In the genomic region with DNA sequence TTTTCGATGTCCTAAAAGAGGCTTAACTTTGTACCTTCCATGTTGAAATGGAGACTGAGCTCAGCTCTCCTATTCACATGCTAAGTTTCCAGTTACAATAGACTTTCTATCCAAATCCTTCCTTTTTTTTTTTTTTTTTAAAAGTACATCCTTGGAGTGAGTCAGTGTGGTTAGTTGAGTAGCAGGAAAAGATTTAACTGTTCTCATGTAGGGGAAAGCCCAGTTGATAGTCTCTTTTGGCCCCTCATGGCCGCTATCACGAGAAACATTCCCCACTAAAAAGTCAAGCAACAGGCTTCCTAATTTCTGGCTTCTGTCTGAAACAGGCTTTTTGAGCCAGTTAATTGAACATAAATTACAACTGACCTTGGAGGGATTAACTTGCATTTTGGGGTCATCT, we compare ENCODE assay signal across 28 cellular contexts.
DNase-seq lines count a peak whose midpoint lies in the region; ATAC-seq, FAIRE-seq and TF ChIP-seq lines count a peak whose summit lies in the region.
"Had no signal": no experiment of that assay in that cellular context is flagged by ENCODE, and none has a peak within 500 bp of the region (broad histone marks: within the 10 kb centered on the region; RNA-seq: fewer than 3 reads in every experiment).

No MANE protein-coding gene starts in this region.

- H3K27ac Mint-ChIP-seq in natural killer cell treated with Interleukin-12 subunit alpha and Interleukin-12 subunit beta and Interleukin-15 and Interleukin-18, amount 100 ng/mL, for 72 hours = no peak overlapping the region
- H3K27ac Mint-ChIP-seq: activated B cell treated with CpG ODN at 0.5 μM for 24 hours; activated CD4-positive, alpha-beta memory T cell treated with anti-CD3 and anti-CD28 coated beads for 36 hours; dendritic cell treated with granulocyte-macrophage colony-stimulating factor and Interleukin-4, amounts not matched to agents 40 ng/mL and 50 ng/mL, for 4 days; stimulated activated naive CD8-positive, alpha-beta T cell treated with anti-CD3 and anti-CD28 coated beads, Interleukin-15, amount 100 ng/mL, for 72 hours had no signal

- CTCF ChIA-PET in IMR-90 (lab: Yijun Ruan, JAX) (interaction anchor here (0.7 kb wide), 1 partner anchor 639 kb away, joined by 3 read pairs; no protein-coding TSS in a partner anchor), H1 (lab: Charles Lee; ENCODE audit: partially characterized antibody) (interaction anchor here (0.7 to 1.2 kb wide), 2 partner anchors 131 to 640 kb away, joined by 3 to 5 read pairs; no protein-coding TSS in a partner anchor)

- H3K4me2 ChIP-seq in IMR-90 (ENCODE audit: low read depth, low read length) = no peak overlapping the region
- 0 out of 4 replicates have a peak overlapping the region, but pooled peaks of 1 of the 2 experiments have one; percentile 16 for H3K4me2 ChIP-seq in H1 (ENCODE audit: insufficient read depth in 1 of 2, low read depth in 2 of 2, low read length in 2 of 2)
- H3K4me2 ChIP-seq in mesenchymal stem cell (ENCODE audit: low read length, poor library complexity, severe bottlenecking) = no peak overlapping the region

- H2AK9ac ChIP-seq in IMR-90 (replicated peaks; ENCODE audit: low read depth, low read length, poor library complexity) = no peak overlapping the region

- H3K56ac ChIP-seq in IMR-90 (ENCODE audit: extremely low read depth, insufficient read depth, low read length) (no peak overlapping the region), H1 (replicated peaks; ENCODE audit: insufficient read length, low read depth, low read length) (no peak overlapping the region)

- H4K91ac ChIP-seq in IMR-90 (ENCODE audit: insufficient read depth, low read depth, low read length) = no peak overlapping the region
- H4K91ac ChIP-seq in H1 (replicated peaks; ENCODE audit: insufficient read length, low read length) = no peak overlapping the region
- no peak overlapping the region for H4K91ac ChIP-seq in mesenchymal stem cell (ENCODE audit: low read length)

- DNase-seq in AG08396 (ENCODE audit: low spot score) (peak; percentile 41), IMR-90 (peak; percentile 79), H1 (ENCODE audit: low read depth in 1 of 2, low spot score in 2 of 2) (no peak), mesenchymal stem cell (peak; percentile 66), GM13977 (ENCODE audit: low spot score) (no peak), T-helper 9 cell (no peak)
- no peak for DNase-seq in activated effector memory CD4-positive, alpha-beta T cell treated with anti-CD3 and anti-CD28 coated beads, Interleukin-2, amount 50 U/mL, for 16 hours
- DNase-seq in natural killer cell treated with Interleukin-12 subunit alpha and Interleukin-12 subunit beta and Interleukin-15 and Interleukin-18, amount 100 ng/mL, for 72 hours (ENCODE audit: low spot score) = no peak
- DNase-seq: activated B cell treated with CpG ODN at 0.5 μM for 24 hours; activated CD4-positive, alpha-beta memory T cell treated with anti-CD3 and anti-CD28 coated beads for 36 hours; activated gamma-delta T cell; DMS79; GOT3; heart left ventricle; islet precursor cell; MG63; NCI-H1417; NCI-H526 treated with DMSO at 0.1 percent for 48 hours; stimulated activated CD4-positive, alpha-beta T cell treated with anti-CD3 and anti-CD28 coated beads, Interleukin-12 subunit alpha, Interleukin-12 subunit beta, amount 100 ng/mL, for 4 hours; stimulated activated CD4-positive, alpha-beta T cell treated with anti-CD3 and anti-CD28 coated beads, Interleukin-4, amount 100 ng/mL, for 4 hours; stimulated activated naive CD8-positive, alpha-beta T cell treated with anti-CD3 and anti-CD28 coated beads, Interleukin-15, amount 100 ng/mL, for 72 hours; T1000 had no signal

- no peak for TF ChIP-seq EP300 in H1 (IDR thresholded peaks at IDR 0.05; ENCODE audit: borderline replicate concordance in 1 of 2, low read depth in 2 of 2, low read length in 2 of 2)

- intact Hi-C loops in IMR-90 (cut with micrococcal nuclease) = no loop called here

- no peak overlapping the region for H3K4me3 Mint-ChIP-seq in natural killer cell treated with Interleukin-12 subunit alpha and Interleukin-12 subunit beta and Interleukin-15 and Interleukin-18, amount 100 ng/mL, for 72 hours
- H3K4me3 Mint-ChIP-seq: activated B cell treated with CpG ODN at 0.5 μM for 24 hours; activated CD4-positive, alpha-beta memory T cell treated with anti-CD3 and anti-CD28 coated beads for 36 hours; dendritic cell treated with granulocyte-macrophage colony-stimulating factor and Interleukin-4, amounts not matched to agents 40 ng/mL and 50 ng/mL, for 4 days; stimulated activated naive CD8-positive, alpha-beta T cell treated with anti-CD3 and anti-CD28 coated beads, Interleukin-15, amount 100 ng/mL, for 72 hours had no signal

- dilution Hi-C loops in IMR-90 (cut with HindIII; ENCODE audit: low sequenced_read_pairs, unreplicated experiment) = no loop called here

- peaks cover 0 to 2% of the 10 kb centered on the region in 2 donors for H3K27me3 Mint-ChIP-seq in natural killer cell treated with Interleukin-12 subunit alpha and Interleukin-12 subunit beta and Interleukin-15 and Interleukin-18, amount 100 ng/mL, for 72 hours
- H3K27me3 Mint-ChIP-seq: activated CD4-positive, alpha-beta memory T cell treated with anti-CD3 and anti-CD28 coated beads for 36 hours; dendritic cell treated with granulocyte-macrophage colony-stimulating factor and Interleukin-4, amounts not matched to agents 40 ng/mL and 50 ng/mL, for 4 days; stimulated activated naive CD8-positive, alpha-beta T cell treated with anti-CD3 and anti-CD28 coated beads, Interleukin-15, amount 100 ng/mL, for 72 hours had no signal

- H2AK5ac ChIP-seq in IMR-90 (ENCODE audit: low read depth, low read length) (no peak overlapping the region), H1 (ENCODE audit: low read depth, low read length) (no peak overlapping the region), mesenchymal stem cell (ENCODE audit: low read length, severe bottlenecking) (no peak overlapping the region)

- H2BK20ac ChIP-seq in IMR-90 (ENCODE audit: low read depth, low read length) = no peak overlapping the region
- H2BK20ac ChIP-seq in H1 (ENCODE audit: low read length) = peak overlapping the region; percentile 10; the same call in 1 of the 2 replicates

- WGBS in IMR-90 (ENCODE audit: extremely low coverage in 2 of 2, insufficient read length in 1 of 2), 2 experiments = no CpG with 5 or more reads among the region's 3 CpGs
- WGBS in H1 (ENCODE audit: extremely low coverage in 1 of 2, insufficient coverage in 1 of 2, insufficient read length in 1 of 2, insufficient replicate concordance in 2 of 2, low coverage in 1 of 2, low lambda C conversion rate in 2 of 2, missing lambda C conversion rate in 1 of 2), 2 experiments = 70% methylated on average over 3 of the region's 3 CpGs; no CpG with 5 or more reads in 1 of the 2 experiments
- WGBS in mesenchymal stem cell = 92% methylated on average over 3 of the region's 3 CpGs

- H3K4ac ChIP-seq in IMR-90 (ENCODE audit: low read depth, low read length) = no peak overlapping the region
- no peak overlapping the region for H3K4ac ChIP-seq in H1 (replicated peaks; ENCODE audit: insufficient read length, low read depth, low read length)
- H3K4ac ChIP-seq in mesenchymal stem cell (ENCODE audit: low read depth in 1 of 2, low read length in 2 of 2) = no peak overlapping the region

- H3K36me3 Mint-ChIP-seq in natural killer cell treated with Interleukin-12 subunit alpha and Interleukin-12 subunit beta and Interleukin-15 and Interleukin-18, amount 100 ng/mL, for 72 hours = no peaks in the 10 kb centered on the region
- H3K36me3 Mint-ChIP-seq: activated CD4-positive, alpha-beta memory T cell treated with anti-CD3 and anti-CD28 coated beads for 36 hours had no signal

- H3K23ac ChIP-seq in IMR-90 (ENCODE audit: low read depth, low read length) = no peak overlapping the region
- H3K23ac ChIP-seq in H1 (ENCODE audit: insufficient read length) = no peak overlapping the region
- no peak overlapping the region for H3K23ac ChIP-seq in mesenchymal stem cell (ENCODE audit: low read length in 2 of 2)

- TF ChIP-seq CTCF in IMR-90 (conservative IDR thresholded peaks at IDR 0.05; ENCODE audit: low read depth, low read length) (no peak), H1 (IDR thresholded peaks at IDR 0.05; ENCODE audit: control extremely low read depth in 1 of 3, insufficient read depth in 1 of 3, low read depth in 1 of 3, low read length in 3 of 3) (no peak), GM13977 (IDR thresholded peaks at IDR 0.05; ENCODE audit: extremely low read depth, insufficient read depth, missing control alignments) (no peak)

- H2BK120ac ChIP-seq in IMR-90 (ENCODE audit: low read depth, low read length) = no peak overlapping the region
- no peak overlapping the region for H2BK120ac ChIP-seq in H1 (replicated peaks; ENCODE audit: low read depth, low read length)
- no peak overlapping the region for H2BK120ac ChIP-seq in mesenchymal stem cell (ENCODE audit: low read depth, low read length)

- H3K27ac ChIP-seq in IMR-90 (ENCODE audit: insufficient read depth, low read length) (no peak overlapping the region), H1 (ENCODE audit: low read depth, low read length) (no peak overlapping the region), mesenchymal stem cell (ENCODE audit: low read length, poor library complexity, severe bottlenecking) (no peak overlapping the region)
- H3K27ac ChIP-seq: cardiac muscle cell, heart left ventricle, HL-60, tibial nerve had no signal

- no peak for FAIRE-seq in H1 (lab: Jason Lieb, UNC)
- FAIRE-seq: endometrium had no signal

- no peaks in the 10 kb centered on the region for H3K4me1 ChIP-seq in IMR-90 (ENCODE audit: control insufficient read depth, insufficient read depth, low read length)
- H3K4me1 ChIP-seq in H1 (replicated peaks in 1 of 4; ENCODE audit: control insufficient read depth in 3 of 4, insufficient read depth in 4 of 4, low read length in 3 of 4) = peaks cover 0 to 4% (median 0%) of the 10 kb centered on the region in 4 experiments; a peak in 2 of 7 replicates
- no peaks in the 10 kb centered on the region for H3K4me1 ChIP-seq in mesenchymal stem cell (ENCODE audit: control insufficient read depth, insufficient read depth, low read depth, low read length)
- H3K4me1 ChIP-seq: heart left ventricle, tibial nerve had no signal

- no peaks in the 10 kb centered on the region for H3K79me2 ChIP-seq in H1 (ENCODE audit: control insufficient read depth in 1 of 2, insufficient read depth in 2 of 2, low read length in 2 of 2)

- H3K14ac ChIP-seq in IMR-90 (replicated peaks; ENCODE audit: low read depth, low read length) (peak overlapping the region; percentile 31; the same call in 1 of the 2 replicates), H1 (ENCODE audit: insufficient read length) (no peak overlapping the region), mesenchymal stem cell (ENCODE audit: low read length in 2 of 2) (no peak overlapping the region)

- H3K27me3 ChIP-seq in IMR-90 (ENCODE audit: control insufficient read depth, insufficient read depth, low read length) (no peaks in the 10 kb centered on the region), H1 (replicated peaks in 1 of 4; ENCODE audit: control insufficient read depth in 3 of 4, extremely low read depth in 1 of 4, insufficient read depth in 3 of 4, low read length in 3 of 4) (no peaks in the 10 kb centered on the region), mesenchymal stem cell (ENCODE audit: control insufficient read depth in 1 of 2, insufficient read depth in 1 of 2, low read length in 2 of 2) (no peaks in the 10 kb centered on the region)
- H3K27me3 ChIP-seq: cardiac muscle cell, MG63, tibial nerve had no signal

- H2BK5ac ChIP-seq in IMR-90 (ENCODE audit: low read depth, low read length, poor library complexity, severe bottlenecking) = no peak overlapping the region
- no peak overlapping the region for H2BK5ac ChIP-seq in H1 (ENCODE audit: low read depth, low read length)
- no peak overlapping the region for H2BK5ac ChIP-seq in mesenchymal stem cell (ENCODE audit: low read depth, low read length, poor library complexity, severe bottlenecking)

- H2BK15ac ChIP-seq in IMR-90 (ENCODE audit: low read depth, low read length) (no peak overlapping the region), H1 (ENCODE audit: low read length) (no peak overlapping the region), mesenchymal stem cell (ENCODE audit: low read depth, poor library complexity, severe bottlenecking) (no peak overlapping the region)

- H2BK12ac ChIP-seq in H1 (ENCODE audit: low read depth, low read length) (no peak overlapping the region), mesenchymal stem cell (ENCODE audit: low read length in 2 of 2) (no peak overlapping the region)

- H3K79me1 ChIP-seq in IMR-90 (ENCODE audit: low read depth in 1 of 2, low read length in 2 of 2) = no peaks in the 10 kb centered on the region
- no peaks in the 10 kb centered on the region for H3K79me1 ChIP-seq in H1 (ENCODE audit: low read depth, low read length)
- no peaks in the 10 kb centered on the region for H3K79me1 ChIP-seq in mesenchymal stem cell (replicated peaks; ENCODE audit: low read length, poor library complexity, severe bottlenecking)

- H3K18ac ChIP-seq in IMR-90 (ENCODE audit: low read depth, low read length) = no peak overlapping the region
- H3K18ac ChIP-seq in H1 (ENCODE audit: extremely low read depth, low read length) = no peak overlapping the region
- H3K18ac ChIP-seq in mesenchymal stem cell (ENCODE audit: low read depth in 1 of 2, low read length in 2 of 2) = no peak overlapping the region

- TF ChIP-seq POLR2A in IMR-90 (IDR thresholded peaks at IDR 0.05; ENCODE audit: low read depth, low read length) (no peak), H1 (IDR thresholded peaks at IDR 0.05; ENCODE audit: control extremely low read depth in 1 of 2, low read depth in 2 of 2, low read length in 2 of 2) (no peak)

- H4K20me1 ChIP-seq in IMR-90 (ENCODE audit: insufficient read depth, low read length) (no peaks in the 10 kb centered on the region), H1 (replicated peaks in 1 of 2; ENCODE audit: control insufficient read depth in 1 of 2, insufficient read depth in 2 of 2, low read length in 2 of 2) (no peaks in the 10 kb centered on the region)

- H3K4me3 ChIP-seq in IMR-90 (ENCODE audit: insufficient read depth, low read depth, low read length) = no peak overlapping the region
- no peak overlapping the region; a peak in 1 of 8 replicates for H3K4me3 ChIP-seq in H1 (ENCODE audit: extremely low read depth in 1 of 4, insufficient read depth in 2 of 4, low read depth in 3 of 4, low read length in 4 of 4)
- no peak overlapping the region for H3K4me3 ChIP-seq in mesenchymal stem cell (ENCODE audit: insufficient read depth in 1 of 2, low read depth in 1 of 2, low read length in 2 of 2)
- H3K4me3 ChIP-seq: cardiac muscle cell, heart left ventricle, lung, MG63, tibial nerve had no signal

- H3K23me2 ChIP-seq in H1 (ENCODE audit: low read depth, low read length) = no peaks in the 10 kb centered on the region

- no peaks in the 10 kb centered on the region for H3K36me3 ChIP-seq in IMR-90 (ENCODE audit: control insufficient read depth, insufficient read depth, low read length)
- H3K36me3 ChIP-seq in H1 (ENCODE audit: control insufficient read depth in 2 of 4, insufficient read depth in 4 of 4, low read length in 3 of 4) = no peaks in the 10 kb centered on the region
- H3K36me3 ChIP-seq in mesenchymal stem cell (ENCODE audit: control insufficient read depth in 1 of 2, insufficient read depth in 2 of 2, low read depth in 1 of 2, low read length in 2 of 2) = no peaks in the 10 kb centered on the region
- H3K36me3 ChIP-seq: cardiac muscle cell, heart left ventricle, MG63, tibial nerve had no signal

- H3K9ac ChIP-seq in IMR-90 (ENCODE audit: low read depth, low read length) (no peak overlapping the region), H1 (replicated peaks in 1 of 4; ENCODE audit: extremely low read depth in 1 of 4, low read depth in 3 of 4, low read length in 3 of 4) (no peak overlapping the region), mesenchymal stem cell (ENCODE audit: low read length) (no peak overlapping the region)

- in situ Hi-C loops in IMR-90 (cut with MboI; ENCODE audit: low sequenced_read_pairs) (loop anchor here (25.0 kb wide), 3 partner anchors 866 to 1441 kb away; no protein-coding TSS in a partner anchor), GM13977 (cut with MboI; ENCODE audit: low pct_unique_long_range_greater_than_20kb, low sequenced_read_pairs, unreplicated experiment) (loop anchor here (25.0 kb wide), 1 partner anchor 159 kb away; the partner anchor contains the start of gene MEIS1)

- TF ChIP-seq RAD21 in IMR-90 (IDR thresholded peaks at IDR 0.05; ENCODE audit: low read length) (no peak), H1 (IDR thresholded peaks at IDR 0.05 in 1 of 2, conservative IDR thresholded peaks at IDR 0.05 in 1 of 2; ENCODE audit: low read depth in 2 of 2, low read length in 2 of 2) (no peak)

- no TSS peak for BruUV-seq in IMR-90 (replicated peaks; lab: Mats Ljungman, UMichigan)

- no peaks in the 10 kb centered on the region for H3K9me3 Mint-ChIP-seq in natural killer cell treated with Interleukin-12 subunit alpha and Interleukin-12 subunit beta and Interleukin-15 and Interleukin-18, amount 100 ng/mL, for 72 hours
- H3K9me3 Mint-ChIP-seq: activated CD4-positive, alpha-beta memory T cell treated with anti-CD3 and anti-CD28 coated beads for 36 hours; dendritic cell treated with granulocyte-macrophage colony-stimulating factor and Interleukin-4, amounts not matched to agents 40 ng/mL and 50 ng/mL, for 4 days had no signal

- no peaks in the 10 kb centered on the region for H3K4me1 Mint-ChIP-seq in natural killer cell treated with Interleukin-12 subunit alpha and Interleukin-12 subunit beta and Interleukin-15 and Interleukin-18, amount 100 ng/mL, for 72 hours (ENCODE audit: low read depth in 2 of 2)
- H3K4me1 Mint-ChIP-seq: activated B cell treated with CpG ODN at 0.5 μM for 24 hours; stimulated activated naive CD8-positive, alpha-beta T cell treated with anti-CD3 and anti-CD28 coated beads, Interleukin-15, amount 100 ng/mL, for 72 hours had no signal

- ATAC-seq in IMR-90 (ENCODE audit: low read depth) = peak; percentile 49; the same call in 1 of the 2 replicates
- no peak for ATAC-seq in natural killer cell treated with Interleukin-12 subunit alpha and Interleukin-12 subunit beta and Interleukin-15 and Interleukin-18, amount 100 ng/mL, for 72 hours
- ATAC-seq: stimulated activated naive CD8-positive, alpha-beta T cell treated with anti-CD3 and anti-CD28 coated beads, Interleukin-15, amount 100 ng/mL, for 72 hours had no signal

- H3K9me3 ChIP-seq in IMR-90 (ENCODE audit: control insufficient read depth, insufficient read depth, low read length) (no peaks in the 10 kb centered on the region), H1 (ENCODE audit: insufficient read depth in 2 of 2, low read depth in 1 of 2, low read length in 1 of 2) (peaks cover 2 to 4% of the 10 kb centered on the region in 2 experiments; a peak in 1 of 4 replicates), mesenchymal stem cell (ENCODE audit: control insufficient read depth, low read length) (peaks cover 10% of the 10 kb centered on the region)
- H3K9me3 ChIP-seq: MG63 had no signal

- H4K5ac ChIP-seq in IMR-90 (ENCODE audit: low read depth, low read length) = peak overlapping the region; percentile 10; the same call in 1 of the 2 replicates
- H4K5ac ChIP-seq in H1 (ENCODE audit: insufficient read length, low read depth, low read length) = no peak overlapping the region

- H2AFZ ChIP-seq in IMR-90 (replicated peaks; ENCODE audit: low read length, poor library complexity) = no peak overlapping the region
- H2AFZ ChIP-seq in H1 (ENCODE audit: low read length) = no peak overlapping the region
- H2AFZ ChIP-seq in mesenchymal stem cell (ENCODE audit: low read depth, low read length) = no peak overlapping the region

- H3K9me1 ChIP-seq in IMR-90 (ENCODE audit: insufficient read depth, low read length) = no peaks in the 10 kb centered on the region; the same call in 1 of the 2 replicates

- POLR2A ChIA-PET in IMR-90 (lab: Charles Lee; ENCODE audit: unreplicated experiment) (no interaction called here), H1 (lab: Charles Lee; ENCODE audit: partially characterized antibody) (no interaction called here)

- H4K8ac ChIP-seq in IMR-90 (ENCODE audit: low read depth in 2 of 2, low read length in 2 of 2) = no peak overlapping the region
- no peak overlapping the region for H4K8ac ChIP-seq in H1 (ENCODE audit: extremely low read depth, insufficient read depth, low read length)
- H4K8ac ChIP-seq in mesenchymal stem cell (ENCODE audit: low read length) = no peak overlapping the region

Comparison
In these comparisons a context has a peak if more than half of its experiments do, and no peak if none do; other contexts are left out.
1. DNase-seq: peak in AG08396 (single experiment), IMR-90 (single experiment) and mesenchymal stem cell (single experiment); none in H1 (0 of 2), activated effector memory CD4-positive, alpha-beta T cell treated with anti-CD3 and anti-CD28 coated beads, Interleukin-2, amount 50 U/mL, for 16 hours (single experiment), natural killer cell treated with Interleukin-12 subunit alpha and Interleukin-12 subunit beta and Interleukin-15 and Interleukin-18, amount 100 ng/mL, for 72 hours (single experiment), GM13977 (single experiment) and T-helper 9 cell (single experiment).